In genomic region chr11:73394416-73395296, GRCh38 we compare ENCODE assay signal across 18 cellular contexts. TPM values are rescaled to one million over a fixed set of nuclear protein-coding genes. Genes with fewer than 3 reads are reported as not detected.
DNase-seq lines count a peak whose midpoint lies in the region; ATAC-seq, FAIRE-seq and TF ChIP-seq lines count a peak whose summit lies in the region.
"Had no signal": no experiment of that assay in that cellular context is flagged by ENCODE, and none has a peak within 500 bp of the region (broad histone marks: within the 10 kb centered on the region; RNA-seq: fewer than 3 reads in every experiment).

No MANE protein-coding gene starts in this region.

- peaks cover 15% of the 10 kb centered on the region for H3K4me1 Mint-ChIP-seq in central memory CD8-positive, alpha-beta T cell
- peaks cover 19% of the 10 kb centered on the region for H3K4me1 Mint-ChIP-seq in stimulated activated effector memory CD8-positive, alpha-beta T cell treated with anti-CD3 and anti-CD28 coated beads, Interleukin-12 subunit alpha, Interleukin-12 subunit beta, amount 100 ng/mL, for 72 hours

- H3K27ac ChIP-seq in trophoblast cell (ENCODE audit: low read depth, low read length) = no peak overlapping the region
- H3K27ac ChIP-seq: GM23248, SK-N-MC had no signal

- H3K9me3 Mint-ChIP-seq in central memory CD8-positive, alpha-beta T cell = no peaks in the 10 kb centered on the region
- H3K9me3 Mint-ChIP-seq in stimulated activated effector memory CD8-positive, alpha-beta T cell treated with anti-CD3 and anti-CD28 coated beads, Interleukin-12 subunit alpha, Interleukin-12 subunit beta, amount 100 ng/mL, for 72 hours = no peaks in the 10 kb centered on the region

- no peaks in the 10 kb centered on the region for H3K27me3 ChIP-seq in trophoblast cell (ENCODE audit: insufficient read depth, low read length)
- no peaks in the 10 kb centered on the region for H3K27me3 ChIP-seq in MG63

- no peak for ATAC-seq in central memory CD8-positive, alpha-beta T cell (replicated peaks; ENCODE audit: extremely low read depth, poor library complexity, severe bottlenecking)
- ATAC-seq in GM19395 (IDR thresholded peaks at IDR 0.05; ENCODE audit: unreplicated experiment) = no peak
- no peak for ATAC-seq in stimulated activated effector memory CD8-positive, alpha-beta T cell treated with anti-CD3 and anti-CD28 coated beads, Interleukin-12 subunit alpha, Interleukin-12 subunit beta, amount 100 ng/mL, for 72 hours
- ATAC-seq: Right ventricle myocardium inferior had no signal

- no peak overlapping the region for H2AFZ ChIP-seq in trophoblast cell (ENCODE audit: insufficient read depth, low read length, poor library complexity)
- H2AFZ ChIP-seq: GM23248 had no signal

- no peak overlapping the region for H3K23ac ChIP-seq in trophoblast cell (ENCODE audit: low read length)

- no peak overlapping the region for H3K4ac ChIP-seq in trophoblast cell (ENCODE audit: low read depth, low read length)

- H3K4me2 ChIP-seq in trophoblast cell (ENCODE audit: low read length) = no peak overlapping the region

- no peak overlapping the region for H3K14ac ChIP-seq in trophoblast cell (ENCODE audit: low read length)

- no CpG with 5 or more reads among the region's 34 CpGs for WGBS in trophoblast cell (ENCODE audit: extremely low coverage, insufficient coverage, insufficient read length)

- peaks cover 59% of the 10 kb centered on the region for H3K36me3 Mint-ChIP-seq in central memory CD8-positive, alpha-beta T cell (ENCODE audit: insufficient read depth)
- H3K36me3 Mint-ChIP-seq in stimulated activated effector memory CD8-positive, alpha-beta T cell treated with anti-CD3 and anti-CD28 coated beads, Interleukin-12 subunit alpha, Interleukin-12 subunit beta, amount 100 ng/mL, for 72 hours = peaks cover 95% of the 10 kb centered on the region

- H3K79me2 ChIP-seq in trophoblast cell (ENCODE audit: control insufficient read depth, insufficient read depth, low read length, poor library complexity) = no peaks in the 10 kb centered on the region

- peaks cover 29 to 39% of the 10 kb centered on the region in 2 experiments for H3K36me3 ChIP-seq in trophoblast cell (ENCODE audit: control insufficient read depth in 1 of 2, insufficient read depth in 2 of 2, low read length in 2 of 2)
- peaks cover 21% of the 10 kb centered on the region for H3K36me3 ChIP-seq in MG63

- H3K9ac ChIP-seq in trophoblast cell (ENCODE audit: low read length) = no peak overlapping the region
- H3K9ac ChIP-seq: GM23248 had no signal

- no peak overlapping the region for H4K12ac ChIP-seq in trophoblast cell (ENCODE audit: low read depth, low read length)

- 0 out of 2 replicates have a peak, but pooled peaks have one; percentile 34 for TF ChIP-seq POLR2A in GM12892 (IDR thresholded peaks at IDR 0.05; ENCODE audit: low read depth, low read length)

- no peak overlapping the region for H3K27ac Mint-ChIP-seq in central memory CD8-positive, alpha-beta T cell (ENCODE audit: low read depth)
- H3K27ac Mint-ChIP-seq in stimulated activated effector memory CD8-positive, alpha-beta T cell treated with anti-CD3 and anti-CD28 coated beads, Interleukin-12 subunit alpha, Interleukin-12 subunit beta, amount 100 ng/mL, for 72 hours = no peak overlapping the region

- H3K79me1 ChIP-seq in trophoblast cell (ENCODE audit: low read length) = no peaks in the 10 kb centered on the region

- no peak overlapping the region for H3K18ac ChIP-seq in trophoblast cell (ENCODE audit: low read length)

- H2AK5ac ChIP-seq in trophoblast cell (ENCODE audit: low read length) = no peak overlapping the region

- peak; percentile 36 for FAIRE-seq in GM12892 (lab: Jason Lieb, UNC)

- H3K4me3 ChIP-seq in trophoblast cell (ENCODE audit: low read depth, low read length) = no peak overlapping the region
- no peak overlapping the region for H3K4me3 ChIP-seq in MG63
- H3K4me3 ChIP-seq: GM23248, SK-N-MC had no signal

- no peak overlapping the region for H2BK5ac ChIP-seq in trophoblast cell (ENCODE audit: low read depth, low read length, poor library complexity)

- peaks cover 0 to 6% of the 10 kb centered on the region in 2 experiments for H3K4me1 ChIP-seq in trophoblast cell (ENCODE audit: control insufficient read depth in 1 of 2, insufficient read depth in 2 of 2, low read length in 2 of 2)

- no peak overlapping the region for H4K91ac ChIP-seq in trophoblast cell (ENCODE audit: low read depth, low read length)

- H3K4me3 Mint-ChIP-seq in central memory CD8-positive, alpha-beta T cell = peak overlapping the region; percentile 46
- no peak overlapping the region for H3K4me3 Mint-ChIP-seq in stimulated activated effector memory CD8-positive, alpha-beta T cell treated with anti-CD3 and anti-CD28 coated beads, Interleukin-12 subunit alpha, Interleukin-12 subunit beta, amount 100 ng/mL, for 72 hours
- H3K4me3 Mint-ChIP-seq: B cell; CD4-positive, alpha-beta memory T cell had no signal

- DNase-seq in 8988T (peak; percentile 14), GM12892 (ENCODE audit: insufficient read length) (no peak), trophoblast cell (peak; percentile 77 to 80), MG63 (no peak), NCI-H1092 (lab: John Stamatoyannopoulos, UW) (no peak)
- DNase-seq in central memory CD8-positive, alpha-beta T cell (ENCODE audit: low spot score in 2 of 2) = no peak
- no peak for DNase-seq in stimulated activated effector memory CD8-positive, alpha-beta T cell treated with anti-CD3 and anti-CD28 coated beads, Interleukin-12 subunit alpha, Interleukin-12 subunit beta, amount 100 ng/mL, for 72 hours (ENCODE audit: low spot score in 2 of 2)
- DNase-seq: Calu3, GM23248, KBM-7, NCI-H1436 treated with DMSO at 0.1 percent for 48 hours, NCI-H2081 treated with DMSO at 0.1 percent for 48 hours, NCI-H510A treated with DMSO at 0.1 percent for 48 hours had no signal

- no peak overlapping the region for H4K8ac ChIP-seq in trophoblast cell (ENCODE audit: low read depth, low read length)

- H2BK120ac ChIP-seq in trophoblast cell (ENCODE audit: insufficient read depth, low read length, poor library complexity) = no peak overlapping the region

- no peaks in the 10 kb centered on the region for H3K27me3 Mint-ChIP-seq in central memory CD8-positive, alpha-beta T cell
- H3K27me3 Mint-ChIP-seq: B cell; CD4-positive, alpha-beta memory T cell had no signal

- H2BK12ac ChIP-seq in trophoblast cell (ENCODE audit: low read length) = no peak overlapping the region

- peaks cover 5% of the 10 kb centered on the region for H3K9me3 ChIP-seq in trophoblast cell (ENCODE audit: insufficient read depth, low read depth, low read length)
- no peaks in the 10 kb centered on the region for H3K9me3 ChIP-seq in MG63

RNA-seq across cellular contexts. Expression of gene RELT, which starts 18.5 kb away (rescaled TPM):
- 12.6 TPM for polyA plus RNA-seq in GM12892 (2012; ENCODE audit: missing spikeins)
- 24.5 and 27.6 TPM in 2 replicates for polyA plus RNA-seq in trophoblast cell (2013)
- 3.2 and 5.0 TPM in 2 replicates for total RNA-seq in MG63 (2014; rRNA removed; shearing (Covaris generic); ENCODE audit: low replicate concordance)

Comparison
In these comparisons a context has a peak if more than half of its experiments do, and no peak if none do; other contexts are left out.
1. DNase-seq: peak in 8988T (single experiment) and trophoblast cell (2 of 2); none in GM12892 (single experiment), central memory CD8-positive, alpha-beta T cell (0 of 2), MG63 (single experiment), NCI-H1092 (single experiment) and stimulated activated effector memory CD8-positive, alpha-beta T cell treated with anti-CD3 and anti-CD28 coated beads, Interleukin-12 subunit alpha, Interleukin-12 subunit beta, amount 100 ng/mL, for 72 hours (0 of 2).